Comparison of ENCODE assay signal across 8 cellular contexts in genomic region chr3:138594150-138594934, GRCh38. TPM values are rescaled to one million over a fixed set of nuclear protein-coding genes. Genes with fewer than 3 reads are reported as not detected.
DNase-seq lines count a peak whose midpoint lies in the region; ATAC-seq and TF ChIP-seq lines count a peak whose summit lies in the region.

CEP70 (minus strand) TSS chr3:138594260; CDS start chr3:138572927, 21,333 bp downstream.

- no peaks in the 10 kb centered on the region for H3K79me2 ChIP-seq in OCI-LY3 (ENCODE audit: low read length)

- intact Hi-C loops in heart left ventricle (cut with DNase I) = loop anchor here (1.0 to 10.0 kb wide), 16 partner anchors 14 to 760 kb away; partner anchors contain the start of genes FAIM (in 1 of the 10), MRAS (in 1 of the 10), NME9 (in 1 of the 10) and PIK3CB (in 1 of the 10)
- intact Hi-C loops in psoas muscle (cut with DNase I) = loop anchor here (1.0 to 2.0 kb wide), 6 partner anchors 14 to 328 kb away; partner anchors contain the start of gene FAIM (in 1 of the 2)
- intact Hi-C loops in vagina (cut with DNase I) = loop anchor here (1.0 kb wide), 1 partner anchor 321 kb away; no protein-coding TSS in a partner anchor

- 0 to 1% (median 0%) methylated on average over 38 to 52 of the region's 52 CpGs for WGBS in heart left ventricle, 4 donors
- 0 to 1% (median 1%) methylated on average over 50 to 52 of the region's 52 CpGs for WGBS in psoas muscle, 3 donors

- no peaks in the 10 kb centered on the region for H3K9me3 Mint-ChIP-seq in HFFc6
- no peaks in the 10 kb centered on the region for H3K9me3 Mint-ChIP-seq in activated naive CD8-positive, alpha-beta T cell (ENCODE audit: low read depth)

- H3K4me1 Mint-ChIP-seq in HFFc6 (ENCODE audit: low read depth) = peaks cover 15% of the 10 kb centered on the region; the same call in 1 of the 2 replicates
- H3K4me1 Mint-ChIP-seq in activated naive CD8-positive, alpha-beta T cell (ENCODE audit: low read depth) = peaks cover 12% of the 10 kb centered on the region

- TF ChIP-seq POLR2A in GM10847 (IDR thresholded peaks at IDR 0.05; ENCODE audit: extremely low read depth, insufficient read length) (peak; percentile 56), heart left ventricle (IDR thresholded peaks at IDR 0.05) (peak; percentile 87 to 93), vagina (IDR thresholded peaks at IDR 0.05) (peak; percentile 69 to 76)

- H3K4me3 Mint-ChIP-seq in HFFc6 = peak within 1 kb of the TSS; percentile 91
- peak within 1 kb of the TSS; percentile 92 for H3K4me3 Mint-ChIP-seq in activated naive CD8-positive, alpha-beta T cell

- peak within 1 kb of the TSS; percentile 86 for H3K27ac Mint-ChIP-seq in HFFc6
- peak within 1 kb of the TSS; percentile 94 for H3K27ac Mint-ChIP-seq in activated naive CD8-positive, alpha-beta T cell

- no peaks in the 10 kb centered on the region for H3K9me3 ChIP-seq in OCI-LY3 (ENCODE audit: insufficient read depth, low read length)
- H3K9me3 ChIP-seq in heart left ventricle = no peaks in the 10 kb centered on the region
- H3K9me3 ChIP-seq in psoas muscle = no peaks in the 10 kb centered on the region
- H3K9me3 ChIP-seq in vagina = no peaks in the 10 kb centered on the region

- H3K9ac ChIP-seq in OCI-LY3 (ENCODE audit: low read length) = peak within 1 kb of the TSS; percentile 92

- H3K27ac ChIP-seq in OCI-LY3 (ENCODE audit: low read length) = peak within 1 kb of the TSS; percentile 86
- peak within 1 kb of the TSS; percentile 67 to 93 (median 86) for H3K27ac ChIP-seq in heart left ventricle
- H3K27ac ChIP-seq in psoas muscle = peak within 1 kb of the TSS; percentile 94
- H3K27ac ChIP-seq in vagina = peak within 1 kb of the TSS; percentile 92

- H3K27me3 ChIP-seq in OCI-LY3 (ENCODE audit: low read depth, low read length) (no peaks in the 10 kb centered on the region), heart left ventricle (no peaks in the 10 kb centered on the region), psoas muscle (ENCODE audit: insufficient read depth in 3 of 3, low read length in 2 of 3) (no peaks in the 10 kb centered on the region), vagina (no peaks in the 10 kb centered on the region)

- no peaks in the 10 kb centered on the region for H3K36me3 Mint-ChIP-seq in HFFc6 (ENCODE audit: low read depth)
- H3K36me3 Mint-ChIP-seq in activated naive CD8-positive, alpha-beta T cell = peaks cover 2% of the 10 kb centered on the region

- no peaks in the 10 kb centered on the region for H3K36me3 ChIP-seq in OCI-LY3 (replicated peaks; ENCODE audit: low read depth, low read length)
- H3K36me3 ChIP-seq in heart left ventricle = peaks cover 0 to 20% (median 0%) of the 10 kb centered on the region in 9 donors
- peaks cover 0 to 9% of the 10 kb centered on the region in 2 donors for H3K36me3 ChIP-seq in psoas muscle (ENCODE audit: insufficient read depth in 1 of 2, low read depth in 1 of 2)
- H3K36me3 ChIP-seq in vagina = no peaks in the 10 kb centered on the region

- H3K4me3 ChIP-seq in OCI-LY3 (ENCODE audit: low read length) = peak within 1 kb of the TSS; percentile 93
- peak within 1 kb of the TSS; percentile 36 to 87 (median 74) for H3K4me3 ChIP-seq in heart left ventricle
- peak within 1 kb of the TSS; percentile 86 for H3K4me3 ChIP-seq in psoas muscle
- peak within 1 kb of the TSS; percentile 66 for H3K4me3 ChIP-seq in vagina

- ATAC-seq in heart left ventricle (peak; percentile 98 to 99 (median 99)), psoas muscle (peak; percentile 97 to 98 (median 98))

- peak; percentile 89 for DNase-seq in HFFc6
- DNase-seq in heart left ventricle = peak; percentile 93 to 97 (median 95)
- peak; percentile 93 to 96 for DNase-seq in psoas muscle
- DNase-seq in vagina (ENCODE audit: extremely low spot score in 2 of 2) = peak in 1 of 2 donors; percentile 96
- no peak for DNase-seq in NCI-H1105 (lab: John Stamatoyannopoulos, UW)

- peak within 1 kb of the TSS; percentile 91 for H2AFZ ChIP-seq in OCI-LY3 (ENCODE audit: low read depth, low read length)

- H4K20me1 ChIP-seq in OCI-LY3 (ENCODE audit: insufficient read depth, low read length) = no peaks in the 10 kb centered on the region

- H3K4me2 ChIP-seq in OCI-LY3 (ENCODE audit: low read length) = peak within 1 kb of the TSS; percentile 96

- H3K27me3 Mint-ChIP-seq in HFFc6 (ENCODE audit: insufficient read depth) = no peaks in the 10 kb centered on the region
- H3K27me3 Mint-ChIP-seq in activated naive CD8-positive, alpha-beta T cell = no peaks in the 10 kb centered on the region

- TF ChIP-seq CTCF in HFFc6 (IDR thresholded peaks at IDR 0.05) = peak; percentile 97
- peak; percentile 93 for TF ChIP-seq CTCF in OCI-LY3 (IDR thresholded peaks at IDR 0.05; ENCODE audit: low read depth, low read length)
- peak; percentile 75 to 95 (median 88) for TF ChIP-seq CTCF in heart left ventricle (IDR thresholded peaks at IDR 0.05)
- peak; percentile 88 for TF ChIP-seq CTCF in psoas muscle (IDR thresholded peaks at IDR 0.05)
- TF ChIP-seq CTCF in vagina (IDR thresholded peaks at IDR 0.05) = peak; percentile 72 to 92 (median 92)

- peaks cover 49% of the 10 kb centered on the region for H3K4me1 ChIP-seq in OCI-LY3 (ENCODE audit: low read length)
- H3K4me1 ChIP-seq in heart left ventricle = peaks cover 0 to 17% (median 9%) of the 10 kb centered on the region in 12 donors
- no peaks in the 10 kb centered on the region for H3K4me1 ChIP-seq in psoas muscle
- peaks cover 18% of the 10 kb centered on the region for H3K4me1 ChIP-seq in vagina

RNA-seq across cellular contexts. Expression of gene CEP70, which starts in this region (rescaled TPM):
- 10 to 100 TPM; 11.5 to 18.9 (median 17.3) TPM for total RNA-seq in HFFc6 (2021; fragmentation: NEBNext Ultra II Directional; extraction: Animal tissue kit (Norgen Biotek cat#: 25700))
- total RNA-seq in heart left ventricle (10 to 100 TPM; 10.1 to 29.8 (median 23.7) TPM), psoas muscle (10 to 100 TPM; 21.4 to 30.4 (median 24.0) TPM), vagina (31.7 TPM)
- polyA plus RNA-seq in heart left ventricle (10 to 100 TPM; 11.0 to 16.0 TPM), psoas muscle (10 to 100 TPM in 1 of 3 donors, 1 to 10 TPM in 2; 4.1 to 12.1 (median 7.1) TPM)
